Comparison of ENCODE assay signal across 1 cellular context in genomic region chr15:50378776-50379175, GRCh38.
TF ChIP-seq lines count a peak whose summit lies in the region.

No MANE protein-coding gene starts in this region.

TF ChIP-seq in GM12878, 131 proteins besides CTCF, POLR2A, EP300 and RAD21:
- TF ChIP-seq MTA3 (IDR thresholded peaks at IDR 0.05; ENCODE audit: borderline replicate concordance, low read length): no peak
- TF ChIP-seq E2F8 (IDR thresholded peaks at IDR 0.05; ENCODE audit: low read depth, partially characterized antibody): no peak
- no peak for TF ChIP-seq ZNF207 (IDR thresholded peaks at IDR 0.05; ENCODE audit: borderline replicate concordance)
- no peak for TF ChIP-seq PML (IDR thresholded peaks at IDR 0.05; ENCODE audit: low read length)
- no peak for TF ChIP-seq ZBTB4 (CRISPR knock-in tag; IDR thresholded peaks at IDR 0.05)
- no peak for TF ChIP-seq KDM1A (IDR thresholded peaks at IDR 0.05; ENCODE audit: borderline replicate concordance)
- TF ChIP-seq ATF2 (IDR thresholded peaks at IDR 0.05; ENCODE audit: low read length): no peak
- no peak for TF ChIP-seq KAT2A (conservative IDR thresholded peaks at IDR 0.05; ENCODE audit: control insufficient read depth, low read depth, low read length)
- no peak for TF ChIP-seq ZSCAN29 (IDR thresholded peaks at IDR 0.05)
- TF ChIP-seq HDAC2 (IDR thresholded peaks at IDR 0.05): no peak
- no peak for TF ChIP-seq MTA2 (IDR thresholded peaks at IDR 0.05; ENCODE audit: low read depth)
- no peak for TF ChIP-seq SMAD5 (IDR thresholded peaks at IDR 0.05; ENCODE audit: low read depth)
- TF ChIP-seq TCF7 (IDR thresholded peaks at IDR 0.05; ENCODE audit: borderline replicate concordance): no peak
- TF ChIP-seq MLLT1 (IDR thresholded peaks at IDR 0.05): no peak
- TF ChIP-seq FOXK2 (IDR thresholded peaks at IDR 0.05): no peak
- no peak for TF ChIP-seq PAX8 (IDR thresholded peaks at IDR 0.05)
- no peak for TF ChIP-seq TCF3 (IDR thresholded peaks at IDR 0.05; ENCODE audit: borderline replicate concordance, insufficient read depth, low read depth, low read length)
- no peak for TF ChIP-seq TAF1 (IDR thresholded peaks at IDR 0.05; ENCODE audit: borderline replicate concordance, low read depth, low read length)
- TF ChIP-seq RELA (IDR thresholded peaks at IDR 0.05; ENCODE audit: borderline replicate concordance, partially characterized antibody): no peak
